In genomic region chr6:14292119-14292518, GRCh38 we compare ENCODE assay signal across 25 cellular contexts.
DNase-seq lines count a peak whose midpoint lies in the region; ATAC-seq and TF ChIP-seq lines count a peak whose summit lies in the region.
"Had no signal": no experiment of that assay in that cellular context is flagged by ENCODE, and none has a peak within 500 bp of the region (broad histone marks: within the 10 kb centered on the region; RNA-seq: fewer than 3 reads in every experiment).

No MANE protein-coding gene starts in this region.

- H3K27me3 ChIP-seq in PC-3 (ENCODE audit: low read length) (no peaks in the 10 kb centered on the region), aorta (ENCODE audit: control insufficient read depth in 1 of 2, insufficient read depth in 2 of 2, low read length in 1 of 2) (peaks cover 0 to 2% of the 10 kb centered on the region in 2 donors)
- H3K27me3 ChIP-seq: cardiac muscle cell, gastrocnemius medialis, left lung, tibial artery had no signal

- no peak overlapping the region for H3K9ac ChIP-seq in PC-3 (ENCODE audit: low read length)
- H3K9ac ChIP-seq: SK-N-SH had no signal

- BruUV-seq in PC-3 (replicated peaks; lab: Mats Ljungman, UMichigan): no TSS peak

- no peaks in the 10 kb centered on the region for H4K20me1 ChIP-seq in PC-3 (ENCODE audit: low read length)

- no peak; the same call in 1 of the 2 replicates for ATAC-seq in PC-3
- no peak for ATAC-seq in activated CD4-positive, alpha-beta T cell treated with anti-CD3 and anti-CD28 coated beads for 36 hours
- no peak for ATAC-seq in aorta (ENCODE audit: low FRiP score)
- ATAC-seq: activated CD8-positive, alpha-beta memory T cell treated with anti-CD3 and anti-CD28 coated beads, Interleukin-2, amount 10 ng/mL, durations not matched to agents 7 days and 5 days; activated naive CD8-positive, alpha-beta T cell treated with anti-CD3 and anti-CD28 coated beads, Interleukin-2, amount 50 U/mL, for 24 hours; activated T-helper 17 cell treated with anti-CD3 and anti-CD28 coated beads, Interleukin-2, amount 50 U/mL, for 72 hours; gastrocnemius medialis; GM23338; left lung; Panc1 had no signal

- no peak overlapping the region for H3K27ac ChIP-seq in PC-3 (ENCODE audit: low read length)
- H3K27ac ChIP-seq in aorta (ENCODE audit: low read depth in 1 of 2, low read length in 2 of 2): no peak overlapping the region
- H3K27ac ChIP-seq: cardiac muscle cell, gastrocnemius medialis, left lung, tibial artery had no signal

- intact Hi-C loops in PC-3 (cut with micrococcal nuclease) (no loop called here), aorta (cut with DNase I) (no loop called here)
- intact Hi-C loops in activated CD4-positive, alpha-beta T cell treated with anti-CD3 and anti-CD28 coated beads for 36 hours (cut with DNase I, micrococcal nuclease): no loop called here

- no peaks in the 10 kb centered on the region for H3K79me2 ChIP-seq in PC-3 (ENCODE audit: low read length)

- no peaks in the 10 kb centered on the region for H3K9me3 ChIP-seq in PC-3 (ENCODE audit: low read length)
- H3K9me3 ChIP-seq in aorta (ENCODE audit: control insufficient read depth, low read length): no peaks in the 10 kb centered on the region
- H3K9me3 ChIP-seq: gastrocnemius medialis, left lung, SK-N-SH, tibial artery had no signal

- CTCF ChIA-PET in PC-3 (lab: Charles Lee): no interaction called here
- CTCF ChIA-PET in activated CD4-positive, alpha-beta T cell treated with anti-CD3 and anti-CD28 coated beads for 36 hours (lab: Charles Lee): interaction anchor here (0.6 to 1.6 kb wide), 2 partner anchors 9 to 81 kb away, joined by 3 to 6 read pairs; no protein-coding TSS in a partner anchor

- 86 to 91% methylated on average over 3 of the region's 3 CpGs for WGBS in aorta, 2 donors

- H3K4me1 ChIP-seq in PC-3 (ENCODE audit: insufficient read depth, low read length): peaks cover 8% of the 10 kb centered on the region
- no peaks in the 10 kb centered on the region for H3K4me1 ChIP-seq in aorta (ENCODE audit: control insufficient read depth in 1 of 2, insufficient read depth in 2 of 2, low read length in 2 of 2)
- H3K4me1 ChIP-seq: gastrocnemius medialis had no signal

- H3K4me3 ChIP-seq in PC-3 (ENCODE audit: low read length) (no peak overlapping the region), aorta (ENCODE audit: low read length in 2 of 2) (no peak overlapping the region)
- H3K4me3 ChIP-seq: cardiac muscle cell, gastrocnemius medialis, GM23338, left lung, tibial artery had no signal

- no peak overlapping the region for H3K4me3 Mint-ChIP-seq in activated CD4-positive, alpha-beta T cell treated with anti-CD3 and anti-CD28 coated beads for 36 hours
- H3K4me3 Mint-ChIP-seq: activated CD8-positive, alpha-beta memory T cell treated with anti-CD3 and anti-CD28 coated beads, Interleukin-2, amount 10 ng/mL, durations not matched to agents 7 days and 5 days; activated naive CD8-positive, alpha-beta T cell treated with anti-CD3 and anti-CD28 coated beads, Interleukin-2, amount 50 U/mL, for 24 hours; activated T-helper 17 cell treated with anti-CD3 and anti-CD28 coated beads, Interleukin-2, amount 50 U/mL, for 72 hours; GM23338 had no signal

- no peaks in the 10 kb centered on the region for H3K36me3 Mint-ChIP-seq in activated CD4-positive, alpha-beta T cell treated with anti-CD3 and anti-CD28 coated beads for 36 hours (ENCODE audit: low read depth)

- POLR2A ChIA-PET in PC-3 (lab: Charles Lee; ENCODE audit: unreplicated experiment): no interaction called here
- POLR2A ChIA-PET in activated CD4-positive, alpha-beta T cell treated with anti-CD3 and anti-CD28 coated beads for 36 hours (lab: Charles Lee): no interaction called here

- H3K4me1 Mint-ChIP-seq in activated CD4-positive, alpha-beta T cell treated with anti-CD3 and anti-CD28 coated beads for 36 hours: peaks cover 14% of the 10 kb centered on the region
- H3K4me1 Mint-ChIP-seq: activated T-helper 17 cell treated with anti-CD3 and anti-CD28 coated beads, Interleukin-2, amount 50 U/mL, for 72 hours had no signal

- H3F3A ChIP-seq in PC-3 (ENCODE audit: low read length, unreplicated experiment): no peaks in the 10 kb centered on the region

- H3K9me3 Mint-ChIP-seq in activated CD4-positive, alpha-beta T cell treated with anti-CD3 and anti-CD28 coated beads for 36 hours (ENCODE audit: low read depth): no peaks in the 10 kb centered on the region
- H3K9me3 Mint-ChIP-seq: GM23338 had no signal

- peak; percentile 34 for DNase-seq in NCI-H1092 treated with DMSO at 0.1 percent for 48 hours (lab: John Stamatoyannopoulos, UW)
- no peak for DNase-seq in NCI-H1092 (lab: John Stamatoyannopoulos, UW)
- peak; percentile 87 for DNase-seq in NCI-H2029 (lab: John Stamatoyannopoulos, UW)
- DNase-seq in PC-3: peak; percentile 43
- DNase-seq in renal cortical epithelial cell (ENCODE audit: low read depth): peak; percentile 84
- no peak for DNase-seq in activated CD4-positive, alpha-beta T cell treated with anti-CD3 and anti-CD28 coated beads for 36 hours
- no peak for DNase-seq in NCI-H82 treated with DMSO at 0.1 percent for 48 hours (lab: John Stamatoyannopoulos, UW; ENCODE audit: unreplicated experiment)
- no peak for DNase-seq in aorta
- DNase-seq: 8988T; activated CD4-positive, alpha-beta T cell treated with anti-CD3 and anti-CD28 coated beads for 1 hour; activated CD8-positive, alpha-beta memory T cell treated with anti-CD3 and anti-CD28 coated beads, Interleukin-2, amount 10 ng/mL, durations not matched to agents 7 days and 5 days; activated naive CD8-positive, alpha-beta T cell treated with anti-CD3 and anti-CD28 coated beads, Interleukin-2, amount 50 U/mL, for 24 hours; DMS 273 treated with DMSO at 0.1 percent for 48 hours; gastrocnemius medialis; left lung; MV-4-11; NCI-H524; SK-N-SH; stimulated activated CD4-positive, alpha-beta T cell treated with anti-CD3 and anti-CD28 coated beads, Interleukin-15, amount 100 ng/mL, for 24 hours; stimulated activated naive CD4-positive, alpha-beta T cell treated with Interleukin-2 at 50 U/mL for 16 hours; tibial artery had no signal

- no peak overlapping the region for H3K27ac Mint-ChIP-seq in activated CD4-positive, alpha-beta T cell treated with anti-CD3 and anti-CD28 coated beads for 36 hours
- H3K27ac Mint-ChIP-seq: activated CD8-positive, alpha-beta memory T cell treated with anti-CD3 and anti-CD28 coated beads, Interleukin-2, amount 10 ng/mL, durations not matched to agents 7 days and 5 days; activated naive CD8-positive, alpha-beta T cell treated with anti-CD3 and anti-CD28 coated beads, Interleukin-2, amount 50 U/mL, for 24 hours; activated T-helper 17 cell treated with anti-CD3 and anti-CD28 coated beads, Interleukin-2, amount 50 U/mL, for 72 hours; GM23338 had no signal

- no peak overlapping the region for H2AFZ ChIP-seq in PC-3 (ENCODE audit: low read length)
- H2AFZ ChIP-seq: GM23338 had no signal

- H3K9me2 ChIP-seq in PC-3 (replicated peaks; ENCODE audit: low read length): no peaks in the 10 kb centered on the region
- H3K9me2 ChIP-seq: SK-N-SH had no signal

- H3K36me3 ChIP-seq in PC-3 (ENCODE audit: low read depth, low read length) (no peaks in the 10 kb centered on the region), aorta (ENCODE audit: control insufficient read depth in 1 of 2, insufficient read depth in 2 of 2, low read length in 1 of 2) (no peaks in the 10 kb centered on the region)
- H3K36me3 ChIP-seq: cardiac muscle cell, gastrocnemius medialis, left lung, tibial artery had no signal

- H3K4me2 ChIP-seq in PC-3 (ENCODE audit: low read length): no peak overlapping the region
- H3K4me2 ChIP-seq: GM23338, SK-N-SH had no signal

- H3K27me3 Mint-ChIP-seq in activated CD4-positive, alpha-beta T cell treated with anti-CD3 and anti-CD28 coated beads for 36 hours: no peaks in the 10 kb centered on the region
- H3K27me3 Mint-ChIP-seq: activated T-helper 17 cell treated with anti-CD3 and anti-CD28 coated beads, Interleukin-2, amount 50 U/mL, for 72 hours had no signal

- TF ChIP-seq CTCF in PC-3 (conservative IDR thresholded peaks at IDR 0.05; ENCODE audit: low read depth, low read length): no peak

Comparison
In these comparisons a context has a peak if more than half of its experiments do, and no peak if none do; other contexts are left out.
1. DNase-seq: peak in NCI-H1092 treated with DMSO at 0.1 percent for 48 hours (single experiment), NCI-H2029 (single experiment), PC-3 (single experiment) and renal cortical epithelial cell (single experiment); none in NCI-H1092 (single experiment), activated CD4-positive, alpha-beta T cell treated with anti-CD3 and anti-CD28 coated beads for 36 hours (single experiment), NCI-H82 treated with DMSO at 0.1 percent for 48 hours (single experiment) and aorta (0 of 2).